Comparison of ENCODE assay signal across 17 cellular contexts in genomic region chr13:90732049-90732448, GRCh38.
DNase-seq lines count a peak whose midpoint lies in the region; ATAC-seq and TF ChIP-seq lines count a peak whose summit lies in the region.
"Had no signal": no experiment of that assay in that cellular context is flagged by ENCODE, and none has a peak within 500 bp of the region (broad histone marks: within the 10 kb centered on the region; RNA-seq: fewer than 3 reads in every experiment).

No MANE protein-coding gene starts in this region.

- TF ChIP-seq CTCF in SK-N-SH (IDR thresholded peaks at IDR 0.05) = 0 out of 2 replicates have a peak, but pooled peaks have one; percentile 18
- peak; percentile 42 for TF ChIP-seq CTCF in HFFc6 (IDR thresholded peaks at IDR 0.05)
- no peak for TF ChIP-seq CTCF in WTC11 (IDR thresholded peaks at IDR 0.05)
- peak; percentile 10 for TF ChIP-seq CTCF in osteocyte (IDR thresholded peaks at IDR 0.05)

- H3K27me3 Mint-ChIP-seq in HFFc6 (ENCODE audit: insufficient read depth) (peaks cover 2% of the 10 kb centered on the region; the same call in 1 of the 2 replicates), WTC11 (ENCODE audit: low read depth) (no peaks in the 10 kb centered on the region), osteocyte (ENCODE audit: unreplicated experiment) (no peaks in the 10 kb centered on the region)
- H3K27me3 Mint-ChIP-seq: activated naive CD8-positive, alpha-beta T cell had no signal

- no peaks in the 10 kb centered on the region for H3K9me3 ChIP-seq in SK-N-SH
- H3K9me3 ChIP-seq: neutrophil had no signal

- no peaks in the 10 kb centered on the region for H3K4me1 ChIP-seq in SK-N-SH (ENCODE audit: control insufficient read depth in 1 of 2, insufficient read depth in 2 of 2, low read depth in 1 of 2, low read length in 1 of 2)

- H3K79me2 ChIP-seq in SK-N-SH (ENCODE audit: insufficient read depth) = no peaks in the 10 kb centered on the region

- H3K27ac ChIP-seq in SK-N-SH (ENCODE audit: low read depth in 2 of 2, low read length in 1 of 2) = no peak overlapping the region
- H3K27ac ChIP-seq: cardiac muscle cell, neutrophil had no signal

- H3K4me3 Mint-ChIP-seq in HFFc6 (no peak overlapping the region; the same call in 1 of the 2 replicates), WTC11 (no peak overlapping the region), osteocyte (ENCODE audit: unreplicated experiment) (no peak overlapping the region)
- H3K4me3 Mint-ChIP-seq: activated naive CD8-positive, alpha-beta T cell; activated T-cell treated with anti-CD3 and anti-CD28 coated beads, Interleukin-2, amount 50 U/mL, for 4 hours had no signal

- H3K4me3 ChIP-seq in SK-N-SH (ENCODE audit: low read depth in 2 of 2, low read length in 1 of 2) = no peak overlapping the region
- H3K4me3 ChIP-seq: cardiac muscle cell had no signal

- H3K9me3 Mint-ChIP-seq in HFFc6 (peaks cover 19% of the 10 kb centered on the region; the same call in 1 of the 2 replicates), WTC11 (peaks cover 43% of the 10 kb centered on the region), osteocyte (ENCODE audit: unreplicated experiment) (no peaks in the 10 kb centered on the region)

- H3K4me2 ChIP-seq in SK-N-SH = no peak overlapping the region

- peak; percentile 18; the same call in 1 of the 2 replicates for TF ChIP-seq RAD21 in SK-N-SH (IDR thresholded peaks at IDR 0.05; ENCODE audit: low read length)

- CTCF ChIA-PET in SK-N-SH (lab: Yijun Ruan, JAX) = interaction anchor here (0.8 kb wide), 1 partner anchor 136 kb away, joined by 3 read pairs; no protein-coding TSS in a partner anchor
- CTCF ChIA-PET in WTC11 (lab: Charles Lee) = interaction anchor here (0.7 to 1.6 kb wide), 11 partner anchors 13 to 896 kb away, joined by 3 to 34 read pairs (median 4); no protein-coding TSS in a partner anchor

- H3K4me1 Mint-ChIP-seq in HFFc6 (ENCODE audit: low read depth) (peaks cover 6% of the 10 kb centered on the region; the same call in 1 of the 2 replicates), WTC11 (no peaks in the 10 kb centered on the region), osteocyte (ENCODE audit: unreplicated experiment) (no peaks in the 10 kb centered on the region)

- no peak overlapping the region for H2AFZ ChIP-seq in SK-N-SH (ENCODE audit: low read depth)

- no peak overlapping the region for H3K27ac Mint-ChIP-seq in HFFc6
- no peak overlapping the region for H3K27ac Mint-ChIP-seq in WTC11
- no peak overlapping the region for H3K27ac Mint-ChIP-seq in osteocyte (ENCODE audit: unreplicated experiment)
- H3K27ac Mint-ChIP-seq: activated naive CD8-positive, alpha-beta T cell had no signal

- no peak overlapping the region for H3K9ac ChIP-seq in SK-N-SH

- no peak for DNase-seq in SK-N-SH
- no peak for DNase-seq in HFFc6
- DNase-seq in WTC11 (ENCODE audit: low spot score) = peak; percentile 49
- no peak for DNase-seq in osteocyte (ENCODE audit: extremely low spot score, unreplicated experiment)
- no peak for DNase-seq in RPMI8226
- no peak for DNase-seq in stimulated activated naive CD8-positive, alpha-beta T cell treated with anti-CD3 and anti-CD28 coated beads, Interleukin-15, Interleukin-2, amounts not matched to agents 100 U/mL and 50 U/mL, for 24 hours
- DNase-seq in CD1c-positive myeloid dendritic cell (ENCODE audit: extremely low spot score) = no peak
- DNase-seq: activated CD4-positive, alpha-beta T cell treated with anti-CD3 and anti-CD28 coated beads, Interleukin-2, amount 50 U/mL, for 4 hours; activated T-cell treated with anti-CD3 and anti-CD28 coated beads, Interleukin-2, amount 50 U/mL, for 4 hours; effector memory CD4-positive, alpha-beta T cell; MM.1S; NCI-H2171 had no signal

- H4K20me1 ChIP-seq in SK-N-SH (ENCODE audit: insufficient read depth) = no peaks in the 10 kb centered on the region

- POLR2A ChIA-PET in SK-N-SH (lab: Yijun Ruan, JAX) = no interaction called here
- POLR2A ChIA-PET in WTC11 (lab: Charles Lee) = no interaction called here

- H3K9me2 ChIP-seq in SK-N-SH = no peaks in the 10 kb centered on the region

- 77% methylated on average over 2 of the region's 2 CpGs for WGBS in SK-N-SH (ENCODE audit: low lambda C conversion rate)

- H3K36me3 Mint-ChIP-seq in HFFc6 (ENCODE audit: low read depth) = peaks cover 4% of the 10 kb centered on the region; the same call in 1 of the 2 replicates
- peaks cover 23% of the 10 kb centered on the region for H3K36me3 Mint-ChIP-seq in WTC11
- no peaks in the 10 kb centered on the region for H3K36me3 Mint-ChIP-seq in osteocyte (ENCODE audit: unreplicated experiment)
- H3K36me3 Mint-ChIP-seq: activated naive CD8-positive, alpha-beta T cell had no signal

- no peak for TF ChIP-seq EP300 in SK-N-SH (IDR thresholded peaks at IDR 0.05; ENCODE audit: borderline replicate concordance in 1 of 2, low read depth in 1 of 2, low read length in 1 of 2)

- ATAC-seq in SK-N-SH treated with all-trans-retinoic acid at 6 μM for 48 hours (no peak), WTC11 (peak; percentile 68)
- ATAC-seq in stimulated activated naive CD8-positive, alpha-beta T cell treated with anti-CD3 and anti-CD28 coated beads, Interleukin-15, Interleukin-2, amounts not matched to agents 100 U/mL and 50 U/mL, for 24 hours = no peak
- ATAC-seq: activated T-cell treated with anti-CD3 and anti-CD28 coated beads, Interleukin-2, amount 50 U/mL, for 4 hours; sciatic nerve had no signal

- H3F3A ChIP-seq in SK-N-SH (replicated peaks; ENCODE audit: insufficient read depth) = no peaks in the 10 kb centered on the region

- H3K36me3 ChIP-seq in SK-N-SH (replicated peaks in 1 of 2; ENCODE audit: control insufficient read depth in 1 of 2, insufficient read depth in 2 of 2, low read length in 1 of 2) = no peaks in the 10 kb centered on the region
- H3K36me3 ChIP-seq: cardiac muscle cell, neutrophil had no signal

- no peaks in the 10 kb centered on the region for H3K27me3 ChIP-seq in SK-N-SH (ENCODE audit: insufficient read depth)
- H3K27me3 ChIP-seq: cardiac muscle cell, neutrophil had no signal

TF ChIP-seq in SK-N-SH, 30 proteins besides CTCF, POLR2A, EP300 and RAD21:
- no peak for TF ChIP-seq IRF3 (IDR thresholded peaks at IDR 0.05; ENCODE audit: low read depth, low read length)
- no peak for TF ChIP-seq YY1 (IDR thresholded peaks at IDR 0.05; ENCODE audit: low read depth)
- 0 out of 2 replicates have a peak, but pooled peaks have one; percentile 16 for TF ChIP-seq SMC3 (IDR thresholded peaks at IDR 0.05; ENCODE audit: low read depth, low read length)
- TF ChIP-seq FOXJ3 (CRISPR knock-in tag; IDR thresholded peaks at IDR 0.05) = no peak
- TF ChIP-seq FOXM1 (IDR thresholded peaks at IDR 0.05; ENCODE audit: low read depth) = no peak
- TF ChIP-seq CHD2 (IDR thresholded peaks at IDR 0.05; ENCODE audit: low read length, partially characterized antibody) = no peak

TF ChIP-seq in SK-N-SH treated with all-trans-retinoic acid at 6 μM for 48 hours, 23 proteins besides CTCF, POLR2A, EP300 and RAD21 (continues in another document):
- no peak for TF ChIP-seq CREB5 (CRISPR knock-in tag; IDR thresholded peaks at IDR 0.05; ENCODE audit: low read depth)
- TF ChIP-seq CSDC2 (CRISPR knock-in tag; IDR thresholded peaks at IDR 0.05) = no peak
- no peak for TF ChIP-seq RARB (CRISPR knock-in tag; IDR thresholded peaks at IDR 0.05)

TF ChIP-seq in WTC11, 78 proteins besides CTCF, POLR2A, EP300 and RAD21:
- no peak for TF ChIP-seq ZNF671 (CRISPR knock-in tag; IDR thresholded peaks at IDR 0.05)
- TF ChIP-seq, protein P1, sequence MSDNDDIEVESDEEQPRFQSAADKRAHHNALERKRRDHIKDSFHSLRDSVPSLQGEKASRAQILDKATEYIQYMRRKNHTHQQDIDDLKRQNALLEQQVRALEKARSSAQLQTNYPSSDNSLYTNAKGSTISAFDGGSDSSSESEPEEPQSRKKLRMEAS (CRISPR knock-in tag; IDR thresholded peaks at IDR 0.05) = 0 out of 2 replicates have a peak, but pooled peaks have one; percentile 36
